In genomic region chr19:37594064-37594981, GRCh38 we compare ENCODE assay signal across 8 cellular contexts. TPM values are rescaled to one million over a fixed set of nuclear protein-coding genes. Genes with fewer than 3 reads are reported as not detected.
A peak's percentile ranks its signal among the peaks of the same experiment; 100 is the strongest.
DNase-seq lines count a peak whose midpoint lies in the region; ATAC-seq, FAIRE-seq and TF ChIP-seq lines count a peak whose summit lies in the region.

Gene ZNF540, plus strand, starts transcription at chr19:37594876. Its CDS starts 3,572 bp downstream, at chr19:37598448.
Gene ZNF571, minus strand, starts transcription at chr19:37594792. Its CDS starts 8,116 bp downstream, at chr19:37586676.

- no peak for TF ChIP-seq EP300 in gastroesophageal sphincter (IDR thresholded peaks at IDR 0.05)

- H2BK120ac ChIP-seq in neuronal stem cell (ENCODE audit: low read depth, low read length): no peak within 1 kb of the TSS

- H3K9ac ChIP-seq in MM.1S (ENCODE audit: low read length) (peak within 1 kb of the TSS; percentile 66), neuronal stem cell (ENCODE audit: low read depth, low read length, poor library complexity) (peak within 1 kb of the TSS; percentile 91), subcutaneous abdominal adipose tissue (ENCODE audit: low read length in 5 of 5) (peak within 1 kb of the TSS; percentile 83 to 94 (median 87))

- no peaks in the 10 kb centered on the region for H3F3A ChIP-seq in MM.1S (ENCODE audit: insufficient read depth, low read length)

- no peak within 1 kb of the TSS for H4K91ac ChIP-seq in neuronal stem cell (ENCODE audit: low read depth, low read length, poor library complexity)

- peak within 1 kb of the TSS; percentile 94 for H3K18ac ChIP-seq in neuronal stem cell (ENCODE audit: low read length)

- TF ChIP-seq CTCF in MM.1S (IDR thresholded peaks at IDR 0.05; ENCODE audit: low read length): no peak
- TF ChIP-seq CTCF in gastroesophageal sphincter (IDR thresholded peaks at IDR 0.05): no peak

- in situ Hi-C loops in SK-MEL-5 (cut with HindIII; ENCODE audit: low pct_unique_long_range_greater_than_20kb, low sequenced_read_pairs): no loop called here

- H3K79me1 ChIP-seq in neuronal stem cell (ENCODE audit: low read depth, low read length): no peaks in the 10 kb centered on the region

- H3K14ac ChIP-seq in neuronal stem cell (ENCODE audit: low read length): peak within 1 kb of the TSS; percentile 97

- DNase-seq in EL (peak; percentile 93), H54 (ENCODE audit: insufficient read length, low spot score) (peak; percentile 84), MM.1S (peak; percentile 94), SK-MEL-5 (ENCODE audit: low read depth, low spot score) (peak; percentile 89), neuronal stem cell (ENCODE audit: low spot score) (peak; percentile 89)
- DNase-seq in activated naive CD4-positive, alpha-beta T cell treated with anti-CD3 and anti-CD28 coated beads, Interleukin-2, amount 50 U/mL, for 16 hours: peak; percentile 95

- H3K27ac ChIP-seq in MM.1S (ENCODE audit: low read length) (peak within 1 kb of the TSS; percentile 61; the same call in 1 of the 2 replicates), gastroesophageal sphincter (peak within 1 kb of the TSS; percentile 59 to 97 (median 90)), neuronal stem cell (replicated peaks; ENCODE audit: low read length) (peak within 1 kb of the TSS; percentile 78), subcutaneous abdominal adipose tissue (ENCODE audit: low read depth, low read length) (peak within 1 kb of the TSS; percentile 84)

- TF ChIP-seq POLR2A in H54 (IDR thresholded peaks at IDR 0.05; ENCODE audit: low read depth, low read length): peak; percentile 51
- TF ChIP-seq POLR2A in gastroesophageal sphincter (IDR thresholded peaks at IDR 0.05): peak; percentile 44 to 52

- WGBS in gastroesophageal sphincter (ENCODE audit: low coverage in 1 of 2), 2 donors: 0 to 2% methylated on average over 10 to 13 of the region's 58 CpGs
- WGBS in neuronal stem cell (ENCODE audit: extremely low coverage in 2 of 2, insufficient read length in 2 of 2, insufficient replicate concordance in 1 of 2), 2 donors: no CpG with 5 or more reads among the region's 58 CpGs

- peak; percentile 98 for ATAC-seq in gastroesophageal sphincter

- H2AK5ac ChIP-seq in neuronal stem cell (ENCODE audit: low read depth, low read length): no peak within 1 kb of the TSS

- no peaks in the 10 kb centered on the region for H3K79me2 ChIP-seq in MM.1S (ENCODE audit: low read length)

- no peak within 1 kb of the TSS for H2BK12ac ChIP-seq in neuronal stem cell (ENCODE audit: low read length)

- FAIRE-seq in H54 (lab: Jason Lieb, UNC): peak; percentile 97

- H3K4ac ChIP-seq in neuronal stem cell (ENCODE audit: low read length): no peak within 1 kb of the TSS

- H3K4me2 ChIP-seq in MM.1S (ENCODE audit: low read depth, low read length): peak within 1 kb of the TSS; percentile 61
- H3K4me2 ChIP-seq in neuronal stem cell (ENCODE audit: insufficient read depth, low read length, poor library complexity, severe bottlenecking): peak within 1 kb of the TSS; percentile 99

- no peak within 1 kb of the TSS for H2BK5ac ChIP-seq in neuronal stem cell (ENCODE audit: low read length)

- no peak within 1 kb of the TSS for H4K8ac ChIP-seq in neuronal stem cell (ENCODE audit: low read depth, low read length)

- H3K4me1 ChIP-seq in MM.1S (ENCODE audit: low read length) (no peaks in the 10 kb centered on the region), gastroesophageal sphincter (peaks cover 0 to 23% (median 3%) of the 10 kb centered on the region in 3 donors), neuronal stem cell (ENCODE audit: control insufficient read depth in 2 of 2, insufficient read depth in 1 of 2, low read depth in 1 of 2, low read length in 2 of 2) (peaks cover 2 to 5% of the 10 kb centered on the region in 2 donors), subcutaneous abdominal adipose tissue (ENCODE audit: control insufficient read depth in 5 of 5, insufficient read depth in 5 of 5, low read length in 5 of 5) (peaks cover 7 to 22% (median 16%) of the 10 kb centered on the region in 5 donors)

- H2BK15ac ChIP-seq in neuronal stem cell (ENCODE audit: low read length): no peak within 1 kb of the TSS

- no peaks in the 10 kb centered on the region for H3K36me3 ChIP-seq in MM.1S (replicated peaks; ENCODE audit: insufficient read depth, low read length)
- H3K36me3 ChIP-seq in gastroesophageal sphincter: peaks cover 0 to 31% of the 10 kb centered on the region in 2 donors
- no peaks in the 10 kb centered on the region for H3K36me3 ChIP-seq in neuronal stem cell (replicated peaks in 1 of 2; ENCODE audit: control insufficient read depth in 2 of 2, insufficient read depth in 2 of 2, low read length in 2 of 2)
- H3K36me3 ChIP-seq in subcutaneous abdominal adipose tissue (ENCODE audit: control insufficient read depth in 5 of 5, insufficient read depth in 5 of 5, low read length in 5 of 5): peaks cover 0 to 14% (median 8%) of the 10 kb centered on the region in 5 donors

- no peaks in the 10 kb centered on the region for H4K20me1 ChIP-seq in MM.1S (ENCODE audit: insufficient read depth, low read length)

- H3K9me3 ChIP-seq in MM.1S (replicated peaks; ENCODE audit: insufficient read depth, low read length) (no peaks in the 10 kb centered on the region), gastroesophageal sphincter (peaks cover 0 to 29% (median 0%) of the 10 kb centered on the region in 3 donors), neuronal stem cell (replicated peaks in 1 of 2; ENCODE audit: control insufficient read depth in 2 of 2, insufficient read depth in 1 of 2, low read depth in 1 of 2, low read length in 2 of 2) (peaks cover 1 to 21% of the 10 kb centered on the region in 2 donors), subcutaneous abdominal adipose tissue (ENCODE audit: control insufficient read depth in 5 of 5, low read length in 5 of 5) (peaks cover 2 to 12% (median 11%) of the 10 kb centered on the region in 5 donors)

- no peaks in the 10 kb centered on the region for H3K27me3 ChIP-seq in MM.1S (replicated peaks; ENCODE audit: insufficient read depth, low read length)
- H3K27me3 ChIP-seq in gastroesophageal sphincter: no peaks in the 10 kb centered on the region
- H3K27me3 ChIP-seq in neuronal stem cell (ENCODE audit: control insufficient read depth in 3 of 3, insufficient read depth in 3 of 3, low read depth in 1 of 3, low read length in 3 of 3): no peaks in the 10 kb centered on the region
- H3K27me3 ChIP-seq in subcutaneous abdominal adipose tissue (ENCODE audit: control insufficient read depth in 5 of 5, insufficient read depth in 4 of 5, low read length in 5 of 5): no peaks in the 10 kb centered on the region

- H3K4me3 ChIP-seq in MM.1S (ENCODE audit: low read length): peak within 1 kb of the TSS; percentile 63
- peak within 1 kb of the TSS; percentile 68 to 71 for H3K4me3 ChIP-seq in gastroesophageal sphincter
- H3K4me3 ChIP-seq in neuronal stem cell (ENCODE audit: low read length in 2 of 2): peak within 1 kb of the TSS; percentile 94 to 97
- peak within 1 kb of the TSS; percentile 95 to 99 (median 97) for H3K4me3 ChIP-seq in subcutaneous abdominal adipose tissue (ENCODE audit: low read depth in 1 of 5, low read length in 5 of 5)

- H2AFZ ChIP-seq in MM.1S (ENCODE audit: low read length): peak within 1 kb of the TSS; percentile 70
- H2AFZ ChIP-seq in neuronal stem cell (ENCODE audit: low read length): peak within 1 kb of the TSS; percentile 99

- H3K9me2 ChIP-seq in MM.1S (replicated peaks; ENCODE audit: insufficient read depth, low read length): no peaks in the 10 kb centered on the region

- H3K23ac ChIP-seq in neuronal stem cell (ENCODE audit: low read depth, low read length, poor library complexity): peak within 1 kb of the TSS; percentile 65

RNA-seq across cellular contexts. Expression of gene ZNF540, which starts in this region (rescaled TPM):
- 0.92 TPM in 1 of 2 replicates, not detected in the other for total RNA-seq in SK-MEL-5 (2014; rRNA removed; shearing (Covaris generic))
- polyA plus RNA-seq in SK-MEL-5 (2015; cell fraction: cytosol; rRNA removed): 0.19 and 0.39 TPM in 2 replicates
- polyA plus RNA-seq in SK-MEL-5 (2015; cell fraction: nucleus; rRNA removed): 1.3 and 2.2 TPM in 2 replicates
- total RNA-seq in gastroesophageal sphincter: 10 to 100 TPM in 1 of 4 donors, 1 to 10 TPM in 3; 2.0 to 11.8 (median 4.8) TPM
- 0.43 TPM for polyA plus RNA-seq in neuronal stem cell (2013, experiment 1 of 2)
- 0.42 TPM for polyA plus RNA-seq in neuronal stem cell (2013, experiment 2 of 2)

RNA-seq across cellular contexts. Expression of gene ZNF571, which starts in this region (rescaled TPM):
- total RNA-seq in SK-MEL-5 (2014; rRNA removed; shearing (Covaris generic)): 2.0 and 2.2 TPM in 2 replicates
- polyA plus RNA-seq in SK-MEL-5 (2015; cell fraction: cytosol; rRNA removed): 0.37 and 0.71 TPM in 2 replicates
- polyA plus RNA-seq in SK-MEL-5 (2015; cell fraction: nucleus; rRNA removed): 4.8 and 7.2 TPM in 2 replicates
- 1 to 10 TPM; 4.9 to 8.8 (median 5.9) TPM for total RNA-seq in gastroesophageal sphincter
- 4.6 TPM for polyA plus RNA-seq in neuronal stem cell (2013, experiment 1 of 2)
- 4.1 TPM for polyA plus RNA-seq in neuronal stem cell (2013, experiment 2 of 2)

Comparison
In these comparisons a context has a peak if more than half of its experiments do, and no peak if none do; other contexts are left out.
1. Peak in every context shown above with its lines: DNase-seq, ATAC-seq, H3K4me3 ChIP-seq and H3K27ac ChIP-seq.